17 cellular contexts compared by ENCODE assay signal in the genomic region with DNA sequence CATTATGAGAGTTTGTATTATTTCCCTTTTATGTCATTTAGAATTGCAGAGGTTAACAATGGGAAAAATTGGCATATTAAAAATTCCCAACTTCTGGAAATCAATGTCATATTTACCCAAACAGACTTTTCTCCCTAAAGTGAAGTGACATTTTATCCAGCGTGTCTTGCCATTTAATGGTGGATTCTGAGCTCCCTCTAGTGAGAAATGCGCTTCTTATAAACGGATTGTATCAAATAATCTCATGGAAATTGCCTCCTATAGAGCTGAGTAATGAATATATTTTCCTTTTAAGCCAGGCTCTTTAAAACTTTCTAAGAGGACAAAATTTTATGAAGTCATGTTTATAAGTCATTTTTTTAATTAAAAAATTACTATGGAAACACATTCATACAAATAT. TPM values are rescaled to one million over a fixed set of nuclear protein-coding genes. Genes with fewer than 3 reads are reported as not detected.
DNase-seq lines count a peak whose midpoint lies in the region; ATAC-seq and TF ChIP-seq lines count a peak whose summit lies in the region.
"Had no signal": no experiment of that assay in that cellular context is flagged by ENCODE, and none has a peak within 500 bp of the region (broad histone marks: within the 10 kb centered on the region; RNA-seq: fewer than 3 reads in every experiment).

No MANE protein-coding gene starts in this region.

- WGBS in upper lobe of left lung, 2 donors: 57 to 64% methylated on average over 3 of the region's 3 CpGs
- 88% methylated on average over 3 of the region's 3 CpGs for WGBS in mammary epithelial cell (ENCODE audit: low coverage, missing lambda C conversion rate)

- in situ Hi-C loops in Panc1 (cut with HindIII; ENCODE audit: low pct_unique_long_range_greater_than_20kb, low sequenced_read_pairs) (no loop called here), mammary epithelial cell (cut with MboI; ENCODE audit: low sequenced_read_pairs in 2 of 2) (no loop called here)

- H3K4me1 ChIP-seq in A673 (ENCODE audit: insufficient read depth, low read length, poor library complexity, severe bottlenecking) (no peaks in the 10 kb centered on the region), Panc1 (ENCODE audit: control insufficient read depth, insufficient read depth, low read length) (no peaks in the 10 kb centered on the region), upper lobe of left lung (peaks cover 0 to 1% (median 0%) of the 10 kb centered on the region in 4 donors), mammary epithelial cell (ENCODE audit: insufficient read depth, low read length) (no peaks in the 10 kb centered on the region)
- H3K4me1 ChIP-seq: BLaER1 treated with 17β-estradiol and CSF1 and Interleukin-3, amounts not matched to agents 10 nM and 100 nM; breast epithelium; psoas muscle had no signal

- dilution Hi-C loops in mammary epithelial cell (cut with HindIII; ENCODE audit: low sequenced_read_pairs): no loop called here

- POLR2A ChIA-PET in A673 (lab: Charles Lee; ENCODE audit: low non-redundant PET) (no interaction called here), GM10248 (lab: Yijun Ruan, JAX) (no interaction called here), Panc1 (lab: Charles Lee) (no interaction called here)

- H3K27me3 ChIP-seq in A673 (replicated peaks; ENCODE audit: insufficient read depth, low read depth, low read length, poor library complexity) (no peaks in the 10 kb centered on the region), Panc1 (ENCODE audit: control insufficient read depth, insufficient read depth, low read length) (no peaks in the 10 kb centered on the region; the same call in 1 of the 2 replicates), upper lobe of left lung (no peaks in the 10 kb centered on the region), MG63 (peaks cover 5% of the 10 kb centered on the region), mammary epithelial cell (ENCODE audit: insufficient read depth, low read length) (no peaks in the 10 kb centered on the region)
- H3K27me3 ChIP-seq: BLaER1 treated with 17β-estradiol and CSF1 and Interleukin-3, amounts not matched to agents 10 nM and 100 nM; breast epithelium had no signal

- ATAC-seq in Panc1 (no peak), HG02884 (IDR thresholded peaks at IDR 0.05; ENCODE audit: unreplicated experiment) (no peak), upper lobe of left lung (ENCODE audit: low FRiP score in 2 of 2) (no peak)
- ATAC-seq: activated CD8-positive, alpha-beta T cell treated with anti-CD3 and anti-CD28 coated beads, Interleukin-2, amount 10 ng/mL, durations not matched to agents 7 days and 5 days; psoas muscle; stimulated activated naive B cell treated with anti-CD40 and anti-IgM and Interleukin-4, amounts not matched to agents 10 μg/mL and 1 μg/mL and 100 μg/mL, for 72 hours had no signal

- TF ChIP-seq CTCF in A673 (conservative IDR thresholded peaks at IDR 0.05; ENCODE audit: low read depth, low read length): peak; percentile 41; the same call in 1 of the 2 replicates
- peak; percentile 10 for TF ChIP-seq CTCF in GM10248 (IDR thresholded peaks at IDR 0.05; ENCODE audit: control extremely low read depth, extremely low read depth, low read depth, missing control alignments)
- peak; percentile 28; the same call in 1 of the 2 replicates for TF ChIP-seq CTCF in Panc1 (IDR thresholded peaks at IDR 0.05)
- TF ChIP-seq CTCF in fibroblast of pulmonary artery (IDR thresholded peaks at IDR 0.05; ENCODE audit: low read length, missing control alignments): peak; percentile 2
- no peak for TF ChIP-seq CTCF in upper lobe of left lung (IDR thresholded peaks at IDR 0.05)
- TF ChIP-seq CTCF in mammary epithelial cell (conservative IDR thresholded peaks at IDR 0.05 in 1 of 2, IDR thresholded peaks at IDR 0.05 in 1 of 2; ENCODE audit: extremely low read depth in 1 of 2, insufficient read depth in 1 of 2, low read depth in 1 of 2, low read length in 2 of 2): no peak

- H3K27ac ChIP-seq in A673 (ENCODE audit: low read depth, low read length, poor library complexity, severe bottlenecking): no peak overlapping the region
- no peak overlapping the region for H3K27ac ChIP-seq in Panc1 (ENCODE audit: low read length)
- no peak overlapping the region for H3K27ac ChIP-seq in upper lobe of left lung
- H3K27ac ChIP-seq in mammary epithelial cell (ENCODE audit: insufficient read depth, low read depth, low read length): no peak overlapping the region
- H3K27ac ChIP-seq: BLaER1 treated with 17β-estradiol and CSF1 and Interleukin-3, amounts not matched to agents 10 nM and 100 nM; breast epithelium; epithelial cell of prostate; psoas muscle; RWPE1 had no signal

- H3K4me3 ChIP-seq in A673 (ENCODE audit: low read depth, low read length, poor library complexity, severe bottlenecking) (no peak overlapping the region), Panc1 (ENCODE audit: low read depth in 2 of 2, low read length in 2 of 2) (no peak overlapping the region), fibroblast of pulmonary artery (replicated peaks; ENCODE audit: low read depth, low read length) (no peak overlapping the region), upper lobe of left lung (no peak overlapping the region), MG63 (no peak overlapping the region), mammary epithelial cell (replicated peaks in 1 of 3; ENCODE audit: insufficient read depth in 1 of 3, low read depth in 2 of 3, low read length in 3 of 3) (no peak overlapping the region)
- H3K4me3 ChIP-seq: BLaER1 treated with 17β-estradiol and CSF1 and Interleukin-3, amounts not matched to agents 10 nM and 100 nM; breast epithelium; psoas muscle had no signal

- H3K9ac ChIP-seq in mammary epithelial cell (ENCODE audit: insufficient read depth, low read length): no peak overlapping the region
- H3K9ac ChIP-seq: BLaER1 treated with 17β-estradiol and CSF1 and Interleukin-3, amounts not matched to agents 10 nM and 100 nM had no signal

- no peaks in the 10 kb centered on the region for H3K9me3 ChIP-seq in A673 (ENCODE audit: low read depth, low read length, poor library complexity, severe bottlenecking)
- H3K9me3 ChIP-seq in Panc1 (ENCODE audit: control insufficient read depth, insufficient read depth, low read depth, low read length): no peaks in the 10 kb centered on the region
- no peaks in the 10 kb centered on the region for H3K9me3 ChIP-seq in upper lobe of left lung
- H3K9me3 ChIP-seq in MG63: no peaks in the 10 kb centered on the region; the same call in 1 of the 2 replicates
- no peaks in the 10 kb centered on the region for H3K9me3 ChIP-seq in mammary epithelial cell (replicated peaks; ENCODE audit: insufficient read depth, low read length)
- H3K9me3 ChIP-seq: psoas muscle had no signal

- no peaks in the 10 kb centered on the region for H3K79me2 ChIP-seq in mammary epithelial cell (ENCODE audit: insufficient read depth, low read length)

- peak; percentile 29 for DNase-seq in A673 (ENCODE audit: low spot score)
- DNase-seq in GM10248 (ENCODE audit: extremely low spot score): no peak
- no peak for DNase-seq in Panc1 (ENCODE audit: low read depth, low spot score)
- DNase-seq in fibroblast of pulmonary artery (ENCODE audit: low read depth): peak; percentile 25
- DNase-seq in upper lobe of left lung: no peak
- no peak for DNase-seq in MG63
- no peak for DNase-seq in mammary epithelial cell
- DNase-seq: activated CD8-positive, alpha-beta T cell treated with anti-CD3 and anti-CD28 coated beads, Interleukin-2, amount 10 ng/mL, durations not matched to agents 7 days and 5 days; psoas muscle; stimulated activated CD4-positive, alpha-beta T cell treated with anti-CD3 and anti-CD28 coated beads, Interleukin-2, amount 100 ng/mL, for 48 hours; stimulated activated naive B cell treated with anti-CD40 and anti-IgM and Interleukin-4, amounts not matched to agents 10 μg/mL and 1 μg/mL and 100 μg/mL, for 72 hours; T-helper 9 cell had no signal

- no peak overlapping the region for H2AFZ ChIP-seq in mammary epithelial cell (ENCODE audit: low read depth, low read length)

- H3K4me2 ChIP-seq in mammary epithelial cell (ENCODE audit: insufficient read depth, low read depth, low read length): no peak overlapping the region
- H3K4me2 ChIP-seq: BLaER1 treated with 17β-estradiol and CSF1 and Interleukin-3, amounts not matched to agents 10 nM and 100 nM had no signal

- no peak for TF ChIP-seq EP300 in upper lobe of left lung (IDR thresholded peaks at IDR 0.05)

- no peak for TF ChIP-seq POLR2A in upper lobe of left lung (IDR thresholded peaks at IDR 0.05)

- intact Hi-C loops in A673 (cut with micrococcal nuclease; ENCODE audit: unreplicated experiment) (loop anchor here (5.0 kb wide), 1 partner anchor 74 kb away; no protein-coding TSS in a partner anchor), Panc1 (cut with micrococcal nuclease; ENCODE audit: unreplicated experiment) (no loop called here), mammary epithelial cell (cut with micrococcal nuclease) (loop anchor here (2.0 kb wide), 1 partner anchor 76 kb away; no protein-coding TSS in a partner anchor)

- CTCF ChIA-PET in A673 (lab: Charles Lee): interaction anchor here (1.4 kb wide), 1 partner anchor 76 kb away, joined by 8 read pairs; no protein-coding TSS in a partner anchor
- CTCF ChIA-PET in GM10248 (lab: Yijun Ruan, JAX): interaction anchor here (1.4 to 1.6 kb wide), 2 partner anchors 13 to 17 kb away, joined by 4 read pairs; no protein-coding TSS in a partner anchor
- CTCF ChIA-PET in Panc1 (lab: Charles Lee): no interaction called here
- CTCF ChIA-PET in mammary epithelial cell (lab: Charles Lee; ENCODE audit: low non-redundant PET): interaction anchor here (0.6 kb wide), 1 partner anchor 252 kb away, joined by 3 read pairs; no protein-coding TSS in a partner anchor

- H3K36me3 ChIP-seq in A673 (ENCODE audit: insufficient read depth, low read length, poor library complexity, severe bottlenecking) (no peaks in the 10 kb centered on the region), Panc1 (ENCODE audit: control insufficient read depth, insufficient read depth, low read length) (no peaks in the 10 kb centered on the region), upper lobe of left lung (no peaks in the 10 kb centered on the region), MG63 (no peaks in the 10 kb centered on the region), mammary epithelial cell (ENCODE audit: insufficient read depth, low read length) (no peaks in the 10 kb centered on the region)
- H3K36me3 ChIP-seq: BLaER1 treated with 17β-estradiol and CSF1 and Interleukin-3, amounts not matched to agents 10 nM and 100 nM; breast epithelium had no signal

- no TSS peak for BruUV-seq in A673 (replicated peaks; lab: Mats Ljungman, UMichigan)
- BruUV-seq in Panc1 (replicated peaks; lab: Mats Ljungman, UMichigan): no TSS peak
- BruUV-seq in mammary epithelial cell (replicated peaks; lab: Mats Ljungman, UMichigan): no TSS peak

- no peaks in the 10 kb centered on the region for H4K20me1 ChIP-seq in mammary epithelial cell (ENCODE audit: insufficient read depth, low read length)
- H4K20me1 ChIP-seq: BLaER1 treated with 17β-estradiol and CSF1 and Interleukin-3, amounts not matched to agents 10 nM and 100 nM had no signal

RNA-seq across cellular contexts. Expression of a gene that starts 5.7 kb away (rescaled TPM):
- total RNA-seq in A673 (2021) (40.2 and 42.2 TPM in 2 replicates), Panc1 (2021; ENCODE audit: unreplicated experiment) (26.3 TPM), upper lobe of left lung (10 to 100 TPM; 13.7 to 75.4 (median 26.4) TPM), mammary epithelial cell (10 to 100 TPM; 12.5 to 16.7 TPM)
- polyA plus RNA-seq in Panc1 (2012; ENCODE audit: insufficient read length): 9.5 TPM
- total RNA-seq in MG63 (2014; rRNA removed; shearing (Covaris generic); ENCODE audit: low replicate concordance): 28.9 and 49.9 TPM in 2 replicates
- 6.0 TPM for polyA plus RNA-seq in mammary epithelial cell
- 0.67 TPM for polyA minus RNA-seq in mammary epithelial cell

Comparison
In these comparisons a context has a peak if more than half of its experiments do, and no peak if none do; other contexts are left out.
1. DNase-seq: peak in A673 (single experiment) and fibroblast of pulmonary artery (single experiment); none in GM10248 (single experiment), Panc1 (single experiment), upper lobe of left lung (0 of 2), MG63 (single experiment) and mammary epithelial cell (single experiment).
2. CTCF ChIP-seq: peak in A673 (single experiment), GM10248 (single experiment), Panc1 (single experiment) and fibroblast of pulmonary artery (single experiment); none in upper lobe of left lung (0 of 6) and mammary epithelial cell (0 of 2).